Comparison of ENCODE assay signal across 8 cellular contexts in genomic region chr1:160284220-160284781, GRCh38. TPM values are rescaled to one million over a fixed set of nuclear protein-coding genes. Genes with fewer than 3 reads are reported as not detected.
A peak's percentile ranks its signal among the peaks of the same experiment; 100 is the strongest.
DNase-seq lines count a peak whose midpoint lies in the region; ATAC-seq lines count a peak whose summit lies in the region.

No MANE protein-coding gene starts in this region.

- H3K4me1 ChIP-seq in right cardiac atrium (ENCODE audit: control insufficient read depth, insufficient read depth, low read length), result peaks cover 8% of the 10 kb centered on the region

- peak overlapping the region; percentile 71 for H3K27ac ChIP-seq in right cardiac atrium (ENCODE audit: low read length)

- DNase-seq in Daoy (ENCODE audit: low read depth), result peak; percentile 56
- DNase-seq in NCI-H2227 (lab: John Stamatoyannopoulos, UW; ENCODE audit: unreplicated experiment), result peak; percentile 27
- peak; percentile 9 for DNase-seq in amniotic stem cell (lab: John Stamatoyannopoulos, UW)
- no peak for DNase-seq in right cardiac atrium
- peak; percentile 82 for DNase-seq in renal cortical epithelial cell (ENCODE audit: low read depth)
- no peak for DNase-seq in activated effector memory CD4-positive, alpha-beta T cell treated with anti-CD3 and anti-CD28 coated beads, Interleukin-2, amount 50 U/mL, for 16 hours
- DNase-seq in COR-L47 (lab: John Stamatoyannopoulos, UW), result no peak

- H3K9me3 ChIP-seq in right cardiac atrium (ENCODE audit: control insufficient read depth, low read length), result no peaks in the 10 kb centered on the region

- no peaks in the 10 kb centered on the region for H3K27me3 ChIP-seq in right cardiac atrium (ENCODE audit: control insufficient read depth, insufficient read depth)

- ATAC-seq in GM21737 (IDR thresholded peaks at IDR 0.05; ENCODE audit: unreplicated experiment), result peak; percentile 11
- ATAC-seq in right cardiac atrium, result peak; percentile 34 to 45

- intact Hi-C loops in right cardiac atrium (cut with DNase I), result no loop called here

- 1% methylated on average over 15 of the region's 15 CpGs for WGBS in right cardiac atrium

- H3K4me3 ChIP-seq in right cardiac atrium (ENCODE audit: low read length), result peak overlapping the region; percentile 98

RNA-seq across cellular contexts. Expression of gene PEX19, which starts 0.6 kb away (rescaled TPM):
- total RNA-seq in Daoy (2014; rRNA removed; shearing (Covaris generic)), result 70.1 and 90.3 TPM in 2 replicates
- 100 to 1,000 TPM in 2 of 4 donors, 10 to 100 TPM in 2; 97.4 to 113 (median 105) TPM for total RNA-seq in right cardiac atrium
- polyA plus RNA-seq in right cardiac atrium, result 42.5 TPM
- total RNA-seq in renal cortical epithelial cell, result 42.7 and 65.3 TPM in 2 replicates

RNA-seq across cellular contexts. Expression of gene DCAF8, which starts 22.0 kb away (rescaled TPM):
- 32.1 and 58.1 TPM in 2 replicates for total RNA-seq in Daoy (2014; rRNA removed; shearing (Covaris generic))
- 100 to 1,000 TPM; 113 to 152 (median 122) TPM for total RNA-seq in right cardiac atrium
- 97.8 TPM for polyA plus RNA-seq in right cardiac atrium
- 69.8 and 107 TPM in 2 replicates for total RNA-seq in renal cortical epithelial cell

RNA-seq across cellular contexts. Expression of gene COPA, which starts 58.7 kb away (rescaled TPM):
- total RNA-seq in Daoy (2014; rRNA removed; shearing (Covaris generic)), result 137 and 168 TPM in 2 replicates
- total RNA-seq in right cardiac atrium (100 to 1,000 TPM; 115 to 140 (median 121) TPM), renal cortical epithelial cell (206 and 250 TPM in 2 replicates)
- 69.1 TPM for polyA plus RNA-seq in right cardiac atrium

RNA-seq across cellular contexts. Expression of gene NCSTN, which starts 58.9 kb away (rescaled TPM):
- total RNA-seq in Daoy (2014; rRNA removed; shearing (Covaris generic)), result 35.0 and 52.0 TPM in 2 replicates
- total RNA-seq in right cardiac atrium (10 to 100 TPM; 67.1 to 84.3 (median 70.3) TPM), renal cortical epithelial cell (113 and 168 TPM in 2 replicates)
- polyA plus RNA-seq in right cardiac atrium, result 60.7 TPM

Comparison
In these comparisons a context has a peak if more than half of its experiments do, and no peak if none do; other contexts are left out.
1. DNase-seq: peak in Daoy (single experiment), NCI-H2227 (single experiment), amniotic stem cell (single experiment) and renal cortical epithelial cell (single experiment); none in right cardiac atrium (0 of 3), activated effector memory CD4-positive, alpha-beta T cell treated with anti-CD3 and anti-CD28 coated beads, Interleukin-2, amount 50 U/mL, for 16 hours (single experiment) and COR-L47 (single experiment).